ENCODE assay signal across 11 cellular contexts in genomic region chr14:68466491-68466977, GRCh38.
DNase-seq lines count a peak whose midpoint lies in the region; ATAC-seq and TF ChIP-seq lines count a peak whose summit lies in the region.
"Had no signal": no experiment of that assay in that cellular context is flagged by ENCODE, and none has a peak within 500 bp of the region (broad histone marks: within the 10 kb centered on the region; RNA-seq: fewer than 3 reads in every experiment).

No MANE protein-coding gene starts in this region.

- intact Hi-C loops in left ventricle myocardium superior (cut with micrococcal nuclease): no loop called here

- peak overlapping the region; percentile 50 for H2AFZ ChIP-seq in GM23248
- H2AFZ ChIP-seq in smooth muscle cell (ENCODE audit: low read depth): peak overlapping the region; percentile 32
- H2AFZ ChIP-seq: GM23338 had no signal

- peak overlapping the region; percentile 77 for H3K27ac ChIP-seq in GM23248
- H3K27ac ChIP-seq in smooth muscle cell (ENCODE audit: low read depth): peak overlapping the region; percentile 65

- DNase-seq in GM23248: peak; percentile 92
- DNase-seq in astrocyte of the cerebellum (ENCODE audit: low read depth): peak; percentile 80
- DNase-seq in left ventricle myocardium superior: no peak
- DNase-seq in smooth muscle cell (lab: John Stamatoyannopoulos, UW; ENCODE audit: unreplicated experiment): no peak
- no peak for DNase-seq in DMS153 treated with DMSO at 0.1 percent for 48 hours (lab: John Stamatoyannopoulos, UW; ENCODE audit: unreplicated experiment)
- no peak for DNase-seq in activated CD4-positive, alpha-beta T cell treated with anti-CD3 and anti-CD28 coated beads, Interleukin-2, amount 50 U/mL, for 48 hours
- DNase-seq: activated CD8-positive, alpha-beta memory T cell treated with anti-CD3 and anti-CD28 coated beads for 24 hours; RPMI8226 had no signal

- no peak for TF ChIP-seq POLR2A in GM18505 (IDR thresholded peaks at IDR 0.05; ENCODE audit: borderline replicate concordance, extremely low read depth, insufficient read depth, insufficient read length)

- no peaks in the 10 kb centered on the region for H3K9me3 ChIP-seq in GM23248 (ENCODE audit: low read depth)
- no peaks in the 10 kb centered on the region for H3K9me3 ChIP-seq in smooth muscle cell (replicated peaks; ENCODE audit: low read depth)

- H3K79me2 ChIP-seq in GM23248 (ENCODE audit: insufficient read depth): no peaks in the 10 kb centered on the region
- no peaks in the 10 kb centered on the region for H3K79me2 ChIP-seq in smooth muscle cell (ENCODE audit: low read depth)

- H3F3A ChIP-seq in GM23248 (ENCODE audit: insufficient read depth): peaks cover 61% of the 10 kb centered on the region
- peaks cover 20% of the 10 kb centered on the region for H3F3A ChIP-seq in smooth muscle cell (ENCODE audit: low read depth)

- in situ Hi-C loops in GM23248 (cut with MboI): no loop called here
- in situ Hi-C loops in astrocyte of the cerebellum (cut with HindIII; ENCODE audit: low sequenced_read_pairs): no loop called here

- no peaks in the 10 kb centered on the region for H3K9me2 ChIP-seq in GM23248 (ENCODE audit: insufficient read depth)

- TF ChIP-seq CTCF in astrocyte of the cerebellum (IDR thresholded peaks at IDR 0.05; ENCODE audit: low read depth, low read length, missing control alignments) (no peak), smooth muscle cell (IDR thresholded peaks at IDR 0.05; ENCODE audit: borderline replicate concordance, insufficient read depth, poor library complexity, severe bottlenecking) (no peak)

- H4K20me1 ChIP-seq in GM23248 (ENCODE audit: insufficient read depth) (no peaks in the 10 kb centered on the region), smooth muscle cell (ENCODE audit: low read depth) (no peaks in the 10 kb centered on the region)

- H3K27me3 ChIP-seq in GM23248 (replicated peaks; ENCODE audit: insufficient read depth): no peaks in the 10 kb centered on the region
- H3K27me3 ChIP-seq in smooth muscle cell (ENCODE audit: low read depth): no peaks in the 10 kb centered on the region

- 5 to 8% methylated on average over 3 of the region's 3 CpGs for WGBS in GM23248 (ENCODE audit: low coverage in 1 of 2, low lambda C conversion rate in 2 of 2, missing lambda C conversion rate in 2 of 2), 2 experiments
- 91% methylated on average over 3 of the region's 3 CpGs for WGBS in smooth muscle cell (ENCODE audit: low lambda C conversion rate)

- H3K4me1 ChIP-seq in GM23248 (ENCODE audit: insufficient read depth) (peaks cover 65% of the 10 kb centered on the region), smooth muscle cell (ENCODE audit: low read depth) (peaks cover 35% of the 10 kb centered on the region)

- H3K36me3 ChIP-seq in GM23248 (ENCODE audit: low read depth): no peaks in the 10 kb centered on the region
- H3K36me3 ChIP-seq in smooth muscle cell (ENCODE audit: low read depth): no peaks in the 10 kb centered on the region

- peak overlapping the region; percentile 73 for H3K4me2 ChIP-seq in GM23248 (ENCODE audit: unreplicated experiment)
- peak overlapping the region; percentile 40 for H3K4me2 ChIP-seq in smooth muscle cell
- H3K4me2 ChIP-seq: GM23338 had no signal

- ATAC-seq in left ventricle myocardium superior (peak; percentile 72), GM18505 (IDR thresholded peaks at IDR 0.05; ENCODE audit: unreplicated experiment) (no peak), HG03159 (IDR thresholded peaks at IDR 0.05; ENCODE audit: unreplicated experiment) (no peak)
- ATAC-seq: GM23338 had no signal

- H3K4me3 ChIP-seq in GM23248 (peak overlapping the region; percentile 61), astrocyte of the cerebellum (ENCODE audit: low read depth, low read length) (no peak overlapping the region), smooth muscle cell (no peak overlapping the region)
- H3K4me3 ChIP-seq: GM23338 had no signal

- peak overlapping the region; percentile 50 for H3K9ac ChIP-seq in GM23248
- peak overlapping the region; percentile 26 for H3K9ac ChIP-seq in smooth muscle cell (ENCODE audit: low read depth)

Comparison
In these comparisons a context has a peak if more than half of its experiments do, and no peak if none do; other contexts are left out.
1. DNase-seq: peak in GM23248 (single experiment) and astrocyte of the cerebellum (single experiment); none in left ventricle myocardium superior (single experiment), smooth muscle cell (single experiment), DMS153 treated with DMSO at 0.1 percent for 48 hours (single experiment) and activated CD4-positive, alpha-beta T cell treated with anti-CD3 and anti-CD28 coated beads, Interleukin-2, amount 50 U/mL, for 48 hours (0 of 2).